Comparison of ENCODE assay signal across 1 cellular context in the genomic region with DNA sequence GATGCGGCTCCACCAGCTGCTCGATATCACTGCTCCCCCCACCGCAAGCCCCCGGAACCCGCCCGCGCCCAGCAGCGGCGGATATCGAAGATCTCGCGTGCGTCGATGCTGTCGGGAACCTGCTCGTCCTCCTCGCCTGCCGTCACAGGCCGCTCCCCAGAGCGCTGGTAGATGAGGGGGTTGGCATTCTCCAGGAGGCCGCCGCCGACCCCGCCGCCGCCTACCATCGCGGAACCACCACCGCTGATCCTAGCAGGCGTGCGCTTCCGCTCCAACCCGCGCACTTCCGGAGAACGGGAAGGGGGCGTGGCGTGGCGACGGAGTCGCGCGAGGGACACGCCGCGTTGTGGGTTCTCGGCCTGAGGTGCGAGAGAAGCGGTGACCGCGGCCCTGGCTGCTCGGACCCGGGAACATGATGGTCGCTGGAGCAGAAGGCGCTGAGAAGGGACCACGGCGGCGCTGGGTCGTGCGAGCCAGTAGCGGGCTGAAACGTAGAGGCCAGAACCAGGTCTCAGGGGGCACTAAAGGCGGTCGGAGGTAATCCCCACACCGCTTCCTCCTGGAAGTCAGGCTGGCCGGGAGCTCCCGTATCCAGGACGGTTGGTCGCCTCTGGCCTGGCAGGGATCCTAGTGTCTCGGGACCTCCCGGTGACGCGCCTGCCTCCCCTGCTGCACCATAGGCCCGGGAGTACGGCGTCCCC.
A peak's percentile ranks its signal among the peaks of the same experiment; 100 is the strongest.
TF ChIP-seq lines count a peak whose summit lies in the region.

A gene (minus strand): TSS at position 265 of the 701 bp plus-strand sequence. CDS start 38 bp downstream, at position 227.

TF ChIP-seq in K562, 482 proteins besides CTCF, POLR2A, EP300 and RAD21 (continued from another document and continues in another):
- TF ChIP-seq NEUROD1 (IDR thresholded peaks at IDR 0.05; ENCODE audit: borderline replicate concordance, low read depth, low read length, partially characterized antibody) (peak; percentile 77), RFX1 (IDR thresholded peaks at IDR 0.05) (no peak), CHD1 (IDR thresholded peaks at IDR 0.05; ENCODE audit: low read length) (no peak), TOE1 (IDR thresholded peaks at IDR 0.05; ENCODE audit: borderline replicate concordance) (peak; percentile 89), TOE1 (CRISPR knock-in tag; IDR thresholded peaks at IDR 0.05; ENCODE audit: borderline replicate concordance, low read depth) (no peak), NONO (IDR thresholded peaks at IDR 0.05; ENCODE audit: low read depth in 2 of 2, low read length in 1 of 2) (no peak), SUPT5H (IDR thresholded peaks at IDR 0.05) (peak; percentile 87), ZNF24 (IDR thresholded peaks at IDR 0.05) (no peak), MECOM (CRISPR knock-in tag; IDR thresholded peaks at IDR 0.05) (no peak), SOX6 (IDR thresholded peaks at IDR 0.05) (peak; percentile 30; the same call in 1 of the 2 replicates), ZNF707 (CRISPR knock-in tag; conservative IDR thresholded peaks at IDR 0.05) (no peak), STAT5A (IDR thresholded peaks at IDR 0.05; ENCODE audit: borderline replicate concordance, low read length) (no peak), ZNF274 (IDR thresholded peaks at IDR 0.05; ENCODE audit: borderline replicate concordance, low read depth, low read length) (no peak), LARP7 (IDR thresholded peaks at IDR 0.05) (no peak), DMBX1 (CRISPR knock-in tag; IDR thresholded peaks at IDR 0.05; ENCODE audit: borderline replicate concordance) (no peak), ILK (tag; IDR thresholded peaks at IDR 0.05; ENCODE audit: borderline replicate concordance, low read depth) (no peak), SMAD4 (CRISPR knock-in tag; conservative IDR thresholded peaks at IDR 0.05) (no peak), KDM2B (CRISPR knock-in tag; IDR thresholded peaks at IDR 0.05) (no peak), ETV6 (IDR thresholded peaks at IDR 0.05; ENCODE audit: borderline replicate concordance in 1 of 2, low read depth in 2 of 2, low read length in 1 of 2) (peak in 1 of 2 experiments; percentile 51; a peak in 1 of 4 replicates), ETV6 (CRISPR knock-in tag; IDR thresholded peaks at IDR 0.05; ENCODE audit: borderline replicate concordance) (no peak), NBN (IDR thresholded peaks at IDR 0.05; ENCODE audit: low read depth) (no peak), SAFB2 (IDR thresholded peaks at IDR 0.05; ENCODE audit: borderline replicate concordance, low read depth, low read length, severe bottlenecking) (no peak), HMGN3 (IDR thresholded peaks at IDR 0.05; ENCODE audit: borderline replicate concordance, extremely low read depth, insufficient read length, low read depth, low read length) (peak; percentile 44), ZNF778 (CRISPR knock-in tag; IDR thresholded peaks at IDR 0.05) (no peak), ILF3 (IDR thresholded peaks at IDR 0.05; ENCODE audit: borderline replicate concordance) (no peak), HDAC3 (IDR thresholded peaks at IDR 0.05; ENCODE audit: borderline replicate concordance, partially characterized antibody) (no peak), SMARCA5 (IDR thresholded peaks at IDR 0.05) (0 out of 2 replicates have a peak, but pooled peaks have one; percentile 23), ZNF589 (CRISPR knock-in tag; IDR thresholded peaks at IDR 0.05; ENCODE audit: low read depth) (no peak), KLF16 (IDR thresholded peaks at IDR 0.05) (peak; percentile 52), KAT7 (CRISPR knock-in tag; IDR thresholded peaks at IDR 0.05; ENCODE audit: borderline replicate concordance) (peak; percentile 59; the same call in 1 of the 2 replicates), FOXK1 (CRISPR knock-in tag; IDR thresholded peaks at IDR 0.05; ENCODE audit: borderline replicate concordance) (0 out of 2 replicates have a peak, but pooled peaks have one; percentile 45), NR4A1 (CRISPR knock-in tag; IDR thresholded peaks at IDR 0.05) (0 out of 2 replicates have a peak, but pooled peaks have one; percentile 72), NR4A1 (tag; IDR thresholded peaks at IDR 0.05) (no peak), BRD9 (IDR thresholded peaks at IDR 0.05; ENCODE audit: low read depth, partially characterized antibody) (no peak)
- TF ChIP-seq, protein P1, sequence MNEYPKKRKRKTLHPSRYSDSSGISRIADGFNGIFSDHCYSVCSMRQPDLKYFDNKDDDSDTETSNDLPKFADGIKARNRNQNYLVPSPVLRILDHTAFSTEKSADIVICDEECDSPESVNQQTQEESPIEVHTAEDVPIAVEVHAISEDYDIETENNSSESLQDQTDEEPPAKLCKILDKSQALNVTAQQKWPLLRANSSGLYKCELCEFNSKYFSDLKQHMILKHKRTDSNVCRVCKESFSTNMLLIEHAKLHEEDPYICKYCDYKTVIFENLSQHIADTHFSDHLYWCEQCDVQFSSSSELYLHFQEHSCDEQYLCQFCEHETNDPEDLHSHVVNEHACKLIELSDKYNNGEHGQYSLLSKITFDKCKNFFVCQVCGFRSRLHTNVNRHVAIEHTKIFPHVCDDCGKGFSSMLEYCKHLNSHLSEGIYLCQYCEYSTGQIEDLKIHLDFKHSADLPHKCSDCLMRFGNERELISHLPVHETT (CRISPR knock-in tag; conservative IDR thresholded peaks at IDR 0.05 in 1 of 2, IDR thresholded peaks at IDR 0.05 in 1 of 2) = no peak
- TF ChIP-seq, protein P2, sequence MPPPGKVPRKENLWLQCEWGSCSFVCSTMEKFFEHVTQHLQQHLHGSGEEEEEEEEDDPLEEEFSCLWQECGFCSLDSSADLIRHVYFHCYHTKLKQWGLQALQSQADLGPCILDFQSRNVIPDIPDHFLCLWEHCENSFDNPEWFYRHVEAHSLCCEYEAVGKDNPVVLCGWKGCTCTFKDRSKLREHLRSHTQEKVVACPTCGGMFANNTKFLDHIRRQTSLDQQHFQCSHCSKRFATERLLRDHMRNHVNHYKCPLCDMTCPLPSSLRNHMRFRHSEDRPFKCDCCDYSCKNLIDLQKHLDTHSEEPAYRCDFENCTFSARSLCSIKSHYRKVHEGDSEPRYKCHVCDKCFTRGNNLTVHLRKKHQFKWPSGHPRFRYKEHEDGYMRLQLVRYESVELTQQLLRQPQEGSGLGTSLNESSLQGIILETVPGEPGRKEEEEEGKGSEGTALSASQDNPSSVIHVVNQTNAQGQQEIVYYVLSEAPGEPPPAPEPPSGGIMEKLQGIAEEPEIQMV (tag; conservative IDR thresholded peaks at IDR 0.05; ENCODE audit: low read depth) = no peak
- TF ChIP-seq, protein P3, sequence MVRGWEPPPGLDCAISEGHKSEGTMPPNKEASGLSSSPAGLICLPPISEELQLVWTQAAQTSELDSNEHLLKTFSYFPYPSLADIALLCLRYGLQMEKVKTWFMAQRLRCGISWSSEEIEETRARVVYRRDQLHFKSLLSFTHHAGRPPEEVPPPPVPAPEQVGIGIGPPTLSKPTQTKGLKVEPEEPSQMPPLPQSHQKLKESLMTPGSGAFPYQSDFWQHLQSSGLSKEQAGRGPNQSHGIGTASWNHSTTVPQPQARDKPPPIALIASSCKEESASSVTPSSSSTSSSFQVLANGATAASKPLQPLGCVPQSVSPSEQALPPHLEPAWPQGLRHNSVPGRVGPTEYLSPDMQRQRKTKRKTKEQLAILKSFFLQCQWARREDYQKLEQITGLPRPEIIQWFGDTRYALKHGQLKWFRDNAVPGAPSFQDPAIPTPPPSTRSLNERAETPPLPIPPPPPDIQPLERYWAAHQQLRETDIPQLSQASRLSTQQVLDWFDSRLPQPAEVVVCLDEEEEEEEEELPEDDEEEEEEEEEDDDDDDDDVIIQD (CRISPR knock-in tag; IDR thresholded peaks at IDR 0.05) = no peak
- TF ChIP-seq, protein P4, sequence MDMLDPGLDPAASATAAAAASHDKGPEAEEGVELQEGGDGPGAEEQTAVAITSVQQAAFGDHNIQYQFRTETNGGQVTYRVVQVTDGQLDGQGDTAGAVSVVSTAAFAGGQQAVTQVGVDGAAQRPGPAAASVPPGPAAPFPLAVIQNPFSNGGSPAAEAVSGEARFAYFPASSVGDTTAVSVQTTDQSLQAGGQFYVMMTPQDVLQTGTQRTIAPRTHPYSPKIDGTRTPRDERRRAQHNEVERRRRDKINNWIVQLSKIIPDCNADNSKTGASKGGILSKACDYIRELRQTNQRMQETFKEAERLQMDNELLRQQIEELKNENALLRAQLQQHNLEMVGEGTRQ (CRISPR knock-in tag; IDR thresholded peaks at IDR 0.05) = no peak
- TF ChIP-seq, protein P5, sequence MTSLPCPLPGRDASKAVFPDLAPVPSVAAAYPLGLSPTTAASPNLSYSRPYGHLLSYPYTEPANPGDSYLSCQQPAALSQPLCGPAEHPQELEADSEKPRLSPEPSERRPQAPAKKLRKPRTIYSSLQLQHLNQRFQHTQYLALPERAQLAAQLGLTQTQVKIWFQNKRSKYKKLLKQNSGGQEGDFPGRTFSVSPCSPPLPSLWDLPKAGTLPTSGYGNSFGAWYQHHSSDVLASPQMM (CRISPR knock-in tag; IDR thresholded peaks at IDR 0.05) = no peak
- TF ChIP-seq, protein P6, sequence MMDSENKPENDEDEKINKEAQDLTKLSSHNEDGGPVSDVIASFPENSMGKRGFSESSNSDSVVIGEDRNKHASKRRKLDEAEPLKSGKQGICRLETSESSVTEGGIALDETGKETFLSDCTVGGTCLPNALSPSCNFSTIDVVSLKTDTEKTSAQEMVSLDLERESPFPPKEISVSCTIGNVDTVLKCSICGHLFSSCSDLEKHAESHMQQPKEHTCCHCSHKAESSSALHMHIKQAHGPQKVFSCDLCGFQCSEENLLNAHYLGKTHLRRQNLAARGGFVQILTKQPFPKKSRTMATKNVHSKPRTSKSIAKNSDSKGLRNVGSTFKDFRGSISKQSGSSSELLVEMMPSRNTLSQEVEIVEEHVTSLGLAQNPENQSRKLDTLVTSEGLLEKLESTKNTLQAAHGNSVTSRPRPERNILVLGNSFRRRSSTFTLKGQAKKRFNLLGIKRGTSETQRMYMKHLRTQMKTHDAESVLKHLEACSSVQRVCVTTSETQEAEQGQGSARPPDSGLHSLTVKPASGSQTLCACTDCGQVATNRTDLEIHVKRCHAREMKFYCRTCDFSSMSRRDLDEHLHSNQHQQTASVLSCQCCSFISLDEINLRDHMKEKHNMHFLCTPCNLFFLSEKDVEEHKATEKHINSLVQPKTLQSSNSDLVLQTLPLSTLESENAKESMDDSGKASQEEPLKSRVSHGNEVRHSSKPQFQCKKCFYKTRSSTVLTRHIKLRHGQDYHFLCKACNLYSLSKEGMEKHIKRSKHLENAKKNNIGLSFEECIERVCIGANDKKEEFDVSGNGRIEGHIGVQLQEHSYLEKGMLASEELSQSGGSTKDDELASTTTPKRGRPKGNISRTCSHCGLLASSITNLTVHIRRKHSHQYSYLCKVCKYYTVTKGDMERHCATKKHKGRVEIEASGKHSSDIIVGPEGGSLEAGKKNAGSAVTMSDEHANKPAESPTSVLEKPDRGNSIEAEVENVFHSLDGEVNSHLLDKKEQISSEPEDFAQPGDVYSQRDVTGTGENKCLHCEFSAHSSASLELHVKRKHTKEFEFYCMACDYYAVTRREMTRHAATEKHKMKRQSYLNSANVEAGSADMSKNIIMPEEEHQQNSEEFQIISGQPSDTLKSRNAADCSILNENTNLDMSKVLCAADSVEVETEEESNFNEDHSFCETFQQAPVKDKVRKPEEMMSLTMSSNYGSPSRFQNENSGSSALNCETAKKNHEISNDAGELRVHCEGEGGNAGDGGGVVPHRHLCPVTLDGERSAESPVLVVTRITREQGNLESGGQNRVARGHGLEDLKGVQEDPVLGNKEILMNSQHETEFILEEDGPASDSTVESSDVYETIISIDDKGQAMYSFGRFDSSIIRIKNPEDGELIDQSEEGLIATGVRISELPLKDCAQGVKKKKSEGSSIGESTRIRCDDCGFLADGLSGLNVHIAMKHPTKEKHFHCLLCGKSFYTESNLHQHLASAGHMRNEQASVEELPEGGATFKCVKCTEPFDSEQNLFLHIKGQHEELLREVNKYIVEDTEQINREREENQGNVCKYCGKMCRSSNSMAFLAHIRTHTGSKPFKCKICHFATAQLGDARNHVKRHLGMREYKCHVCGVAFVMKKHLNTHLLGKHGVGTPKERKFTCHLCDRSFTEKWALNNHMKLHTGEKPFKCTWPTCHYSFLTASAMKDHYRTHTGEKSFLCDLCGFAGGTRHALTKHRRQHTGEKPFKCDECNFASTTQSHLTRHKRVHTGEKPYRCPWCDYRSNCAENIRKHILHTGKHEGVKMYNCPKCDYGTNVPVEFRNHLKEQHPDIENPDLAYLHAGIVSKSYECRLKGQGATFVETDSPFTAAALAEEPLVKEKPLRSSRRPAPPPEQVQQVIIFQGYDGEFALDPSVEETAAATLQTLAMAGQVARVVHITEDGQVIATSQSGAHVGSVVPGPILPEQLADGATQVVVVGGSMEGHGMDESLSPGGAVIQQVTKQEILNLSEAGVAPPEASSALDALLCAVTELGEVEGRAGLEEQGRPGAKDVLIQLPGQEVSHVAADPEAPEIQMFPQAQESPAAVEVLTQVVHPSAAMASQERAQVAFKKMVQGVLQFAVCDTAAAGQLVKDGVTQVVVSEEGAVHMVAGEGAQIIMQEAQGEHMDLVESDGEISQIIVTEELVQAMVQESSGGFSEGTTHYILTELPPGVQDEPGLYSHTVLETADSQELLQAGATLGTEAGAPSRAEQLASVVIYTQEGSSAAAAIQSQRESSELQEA (IDR thresholded peaks at IDR 0.05; ENCODE audit: low read depth) = peak; percentile 96
- TF ChIP-seq, protein P7, sequence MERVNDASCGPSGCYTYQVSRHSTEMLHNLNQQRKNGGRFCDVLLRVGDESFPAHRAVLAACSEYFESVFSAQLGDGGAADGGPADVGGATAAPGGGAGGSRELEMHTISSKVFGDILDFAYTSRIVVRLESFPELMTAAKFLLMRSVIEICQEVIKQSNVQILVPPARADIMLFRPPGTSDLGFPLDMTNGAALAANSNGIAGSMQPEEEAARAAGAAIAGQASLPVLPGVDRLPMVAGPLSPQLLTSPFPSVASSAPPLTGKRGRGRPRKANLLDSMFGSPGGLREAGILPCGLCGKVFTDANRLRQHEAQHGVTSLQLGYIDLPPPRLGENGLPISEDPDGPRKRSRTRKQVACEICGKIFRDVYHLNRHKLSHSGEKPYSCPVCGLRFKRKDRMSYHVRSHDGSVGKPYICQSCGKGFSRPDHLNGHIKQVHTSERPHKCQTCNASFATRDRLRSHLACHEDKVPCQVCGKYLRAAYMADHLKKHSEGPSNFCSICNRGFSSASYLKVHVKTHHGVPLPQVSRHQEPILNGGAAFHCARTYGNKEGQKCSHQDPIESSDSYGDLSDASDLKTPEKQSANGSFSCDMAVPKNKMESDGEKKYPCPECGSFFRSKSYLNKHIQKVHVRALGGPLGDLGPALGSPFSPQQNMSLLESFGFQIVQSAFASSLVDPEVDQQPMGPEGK (CRISPR knock-in tag; IDR thresholded peaks at IDR 0.05; ENCODE audit: borderline replicate concordance) = no peak
- TF ChIP-seq, protein P8, sequence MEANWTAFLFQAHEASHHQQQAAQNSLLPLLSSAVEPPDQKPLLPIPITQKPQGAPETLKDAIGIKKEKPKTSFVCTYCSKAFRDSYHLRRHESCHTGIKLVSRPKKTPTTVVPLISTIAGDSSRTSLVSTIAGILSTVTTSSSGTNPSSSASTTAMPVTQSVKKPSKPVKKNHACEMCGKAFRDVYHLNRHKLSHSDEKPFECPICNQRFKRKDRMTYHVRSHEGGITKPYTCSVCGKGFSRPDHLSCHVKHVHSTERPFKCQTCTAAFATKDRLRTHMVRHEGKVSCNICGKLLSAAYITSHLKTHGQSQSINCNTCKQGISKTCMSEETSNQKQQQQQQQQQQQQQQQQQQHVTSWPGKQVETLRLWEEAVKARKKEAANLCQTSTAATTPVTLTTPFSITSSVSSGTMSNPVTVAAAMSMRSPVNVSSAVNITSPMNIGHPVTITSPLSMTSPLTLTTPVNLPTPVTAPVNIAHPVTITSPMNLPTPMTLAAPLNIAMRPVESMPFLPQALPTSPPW (CRISPR knock-in tag; IDR thresholded peaks at IDR 0.05) = peak; percentile 52; the same call in 1 of the 2 replicates
